8 cellular contexts compared by ENCODE assay signal in the genomic region with DNA sequence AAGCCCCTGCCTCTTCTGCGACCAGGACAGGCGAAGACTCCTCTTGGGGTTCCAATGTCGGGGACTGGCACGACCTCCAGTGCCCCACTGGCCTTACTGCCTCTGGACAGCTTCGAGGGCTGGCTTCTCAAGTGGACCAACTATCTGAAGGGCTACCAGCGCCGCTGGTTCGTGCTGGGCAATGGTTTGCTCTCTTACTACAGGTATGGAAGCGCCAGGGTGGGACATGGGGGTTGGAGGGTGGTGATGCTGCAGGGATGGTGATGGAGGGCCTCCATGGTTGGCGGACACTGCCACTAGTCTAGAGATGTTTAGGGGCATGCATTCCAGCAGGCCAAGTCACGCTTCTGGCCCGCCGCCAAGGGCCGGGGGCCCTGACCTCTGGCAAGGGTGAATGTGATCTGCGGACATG. TPM values are rescaled to one million over a fixed set of nuclear protein-coding genes. Genes with fewer than 3 reads are reported as not detected.
DNase-seq lines count a peak whose midpoint lies in the region; ATAC-seq and TF ChIP-seq lines count a peak whose summit lies in the region.

No MANE protein-coding gene starts in this region.

- no peak overlapping the region for H3K27ac Mint-ChIP-seq in central memory CD8-positive, alpha-beta T cell (ENCODE audit: low read depth)
- H3K27ac Mint-ChIP-seq in memory B cell, result no peak overlapping the region

- DNase-seq in activated CD8-positive, alpha-beta memory T cell treated with anti-CD3 and anti-CD28 coated beads, Interleukin-2, amount 50 U/mL, for 48 hours, result peak; percentile 54
- no peak for DNase-seq in activated CD8-positive, alpha-beta memory T cell treated with anti-CD3 and anti-CD28 coated beads, Interleukin-2, amount 50 U/mL, for 4 hours
- no peak for DNase-seq in central memory CD8-positive, alpha-beta T cell (ENCODE audit: low spot score in 2 of 2)
- DNase-seq in memory B cell (ENCODE audit: low spot score in 2 of 2) (peak in 1 of 2 donors; percentile 5), thyroid gland (peak; percentile 34 to 49), OCI-M1 (lab: John Stamatoyannopoulos, UW) (no peak), inferior parietal cortex (ENCODE audit: extremely low spot score) (no peak)

- H3K27ac ChIP-seq in thyroid gland, result peak overlapping the region in 2 of 3 donors; percentile 56 to 57

- peak overlapping the region in 2 of 3 donors; percentile 52 to 55 for H3K4me3 ChIP-seq in thyroid gland (replicated peaks in 1 of 3)

- H3K27me3 Mint-ChIP-seq in central memory CD8-positive, alpha-beta T cell, result peaks cover 10% of the 10 kb centered on the region
- H3K27me3 Mint-ChIP-seq in memory B cell, result peaks cover 8% of the 10 kb centered on the region

- peaks cover 2% of the 10 kb centered on the region for H3K36me3 Mint-ChIP-seq in central memory CD8-positive, alpha-beta T cell (ENCODE audit: insufficient read depth)
- H3K36me3 Mint-ChIP-seq in memory B cell, result no peaks in the 10 kb centered on the region

- H3K27me3 ChIP-seq in thyroid gland, result no peaks in the 10 kb centered on the region

- peak overlapping the region; percentile 30 for H3K4me3 Mint-ChIP-seq in central memory CD8-positive, alpha-beta T cell
- H3K4me3 Mint-ChIP-seq in memory B cell, result peak overlapping the region; percentile 69

- 58 to 66% methylated on average over 5 to 12 of the region's 15 CpGs for WGBS in thyroid gland, 2 donors

- TF ChIP-seq POLR2A in thyroid gland (IDR thresholded peaks at IDR 0.05), result no peak

- intact Hi-C loops in thyroid gland (cut with DNase I), result no loop called here

- ATAC-seq in central memory CD8-positive, alpha-beta T cell (replicated peaks; ENCODE audit: extremely low read depth, poor library complexity, severe bottlenecking), result no peak
- no peak for ATAC-seq in memory B cell (ENCODE audit: low read depth)
- no peak for ATAC-seq in HG03196 (IDR thresholded peaks at IDR 0.05; ENCODE audit: unreplicated experiment)

- no peak for TF ChIP-seq CTCF in thyroid gland (IDR thresholded peaks at IDR 0.05)

- H3K4me1 ChIP-seq in thyroid gland, result peaks cover 11 to 14% of the 10 kb centered on the region in 2 donors

- no peaks in the 10 kb centered on the region for H3K9me3 ChIP-seq in thyroid gland

- H3K9me3 Mint-ChIP-seq in central memory CD8-positive, alpha-beta T cell, result no peaks in the 10 kb centered on the region
- H3K9me3 Mint-ChIP-seq in memory B cell, result no peaks in the 10 kb centered on the region

- no peaks in the 10 kb centered on the region for H3K36me3 ChIP-seq in thyroid gland

- H3K4me1 Mint-ChIP-seq in central memory CD8-positive, alpha-beta T cell, result peaks cover 6% of the 10 kb centered on the region
- peaks cover 3% of the 10 kb centered on the region for H3K4me1 Mint-ChIP-seq in memory B cell

RNA-seq across cellular contexts. Expression of a gene that starts 0.7 kb away (rescaled TPM):
- 10 to 100 TPM in 3 of 4 donors, 1 to 10 TPM in 1; 7.8 to 13.4 (median 11.5) TPM for total RNA-seq in thyroid gland

RNA-seq across cellular contexts. Expression of a gene that starts 27.7 kb away (rescaled TPM):
- 1 to 10 TPM; 6.9 to 8.4 (median 7.3) TPM for total RNA-seq in thyroid gland

RNA-seq across cellular contexts. Expression of a gene that starts 59.8 kb away (rescaled TPM):
- total RNA-seq in thyroid gland, result 1 to 10 TPM; 3.7 to 6.3 (median 5.0) TPM

Comparison
In these comparisons a context has a peak if more than half of its experiments do, and no peak if none do; other contexts are left out.
1. DNase-seq: peak in activated CD8-positive, alpha-beta memory T cell treated with anti-CD3 and anti-CD28 coated beads, Interleukin-2, amount 50 U/mL, for 48 hours (single experiment) and thyroid gland (2 of 2); none in activated CD8-positive, alpha-beta memory T cell treated with anti-CD3 and anti-CD28 coated beads, Interleukin-2, amount 50 U/mL, for 4 hours (single experiment), central memory CD8-positive, alpha-beta T cell (0 of 2), OCI-M1 (single experiment) and inferior parietal cortex (single experiment).